8 cellular contexts compared by ENCODE assay signal in genomic region chr1:29181413-29182225, GRCh38. TPM values are rescaled to one million over a fixed set of nuclear protein-coding genes. Genes with fewer than 3 reads are reported as not detected.
DNase-seq lines count a peak whose midpoint lies in the region; ATAC-seq and TF ChIP-seq lines count a peak whose summit lies in the region.

SRSF4 (minus strand) TSS chr1:29181900; CDS start chr1:29181752, 148 bp downstream.

- no peaks in the 10 kb centered on the region for H3K27me3 Mint-ChIP-seq in T-helper 2 cell treated with Interferon-gamma antibody and Interleukin-4, amounts not matched to agents 5 μg/mL and 100 μg/mL, for 36 hours (ENCODE audit: low read depth)

- ATAC-seq in GM18505 (IDR thresholded peaks at IDR 0.05; ENCODE audit: unreplicated experiment), result peak; percentile 88
- ATAC-seq in HG02973 (IDR thresholded peaks at IDR 0.05; ENCODE audit: unreplicated experiment), result peak; percentile 86

- TF ChIP-seq CTCF in ascending aorta (IDR thresholded peaks at IDR 0.05), result peak; percentile 73 to 79 (median 75)
- peak; percentile 65 to 79 for TF ChIP-seq CTCF in right atrium auricular region (IDR thresholded peaks at IDR 0.05)
- peak; percentile 62 to 87 (median 75) for TF ChIP-seq CTCF in uterus (IDR thresholded peaks at IDR 0.05)

- H3K36me3 Mint-ChIP-seq in T-helper 2 cell treated with Interferon-gamma antibody and Interleukin-4, amounts not matched to agents 5 μg/mL and 100 μg/mL, for 36 hours (ENCODE audit: low read depth), result peaks cover 29% of the 10 kb centered on the region

- H3K4me1 ChIP-seq in ascending aorta, result peaks cover 18 to 30% of the 10 kb centered on the region in 2 donors
- H3K4me1 ChIP-seq in right atrium auricular region, result peaks cover 0 to 49% of the 10 kb centered on the region in 2 donors
- peaks cover 16 to 17% of the 10 kb centered on the region in 2 donors for H3K4me1 ChIP-seq in uterus

- peak within 1 kb of the TSS; percentile 98 for H3K4me3 Mint-ChIP-seq in T-helper 2 cell treated with Interferon-gamma antibody and Interleukin-4, amounts not matched to agents 5 μg/mL and 100 μg/mL, for 36 hours

- H3K27me3 ChIP-seq in ascending aorta (no peaks in the 10 kb centered on the region), right atrium auricular region (no peaks in the 10 kb centered on the region), uterus (no peaks in the 10 kb centered on the region)

- H3K27ac ChIP-seq in ascending aorta, result peak within 1 kb of the TSS; percentile 100
- peak within 1 kb of the TSS; percentile 99 for H3K27ac ChIP-seq in right atrium auricular region
- H3K27ac ChIP-seq in uterus, result peak within 1 kb of the TSS; percentile 100

- intact Hi-C loops in ascending aorta (cut with DNase I), result loop anchor here (1.0 to 5.0 kb wide), 6 partner anchors 21 to 674 kb away; partner anchors contain the start of genes RCC1, TAF12 and YTHDF2
- intact Hi-C loops in uterus (cut with DNase I; ENCODE audit: low total_unique reads), result loop anchor here (10.0 kb wide), 1 partner anchor 57 kb away; the partner anchor contains the start of gene TMEM200B

- DNase-seq in NCI-H1930 (lab: John Stamatoyannopoulos, UW) (peak; percentile 96 to 98), ascending aorta (ENCODE audit: low spot score in 2 of 2) (peak; percentile 92 to 99), right atrium auricular region (ENCODE audit: low spot score) (peak; percentile 98), pulmonary artery endothelial cell (ENCODE audit: low read depth, low spot score) (peak; percentile 95), uterus (peak; percentile 99 to 100)
- peak; percentile 99 for DNase-seq in T-helper 2 cell treated with Interferon-gamma antibody and Interleukin-4, amounts not matched to agents 5 μg/mL and 100 μg/mL, for 36 hours (ENCODE audit: low spot score)

- no peaks in the 10 kb centered on the region for H3K9me3 ChIP-seq in ascending aorta
- no peaks in the 10 kb centered on the region for H3K9me3 ChIP-seq in right atrium auricular region
- H3K9me3 ChIP-seq in uterus, result no peaks in the 10 kb centered on the region

- peaks cover 43% of the 10 kb centered on the region for H3K4me1 Mint-ChIP-seq in T-helper 2 cell treated with Interferon-gamma antibody and Interleukin-4, amounts not matched to agents 5 μg/mL and 100 μg/mL, for 36 hours (ENCODE audit: low read depth)

- TF ChIP-seq POLR2A in GM18505 (IDR thresholded peaks at IDR 0.05; ENCODE audit: borderline replicate concordance, extremely low read depth, insufficient read depth, insufficient read length) (peak; percentile 84), uterus (IDR thresholded peaks at IDR 0.05) (peak; percentile 70 to 98)

- H3K4me3 ChIP-seq in ascending aorta (peak within 1 kb of the TSS; percentile 95 to 99), right atrium auricular region (peak within 1 kb of the TSS; percentile 90 to 92), uterus (peak within 1 kb of the TSS; percentile 89 to 96)

- H3K9me3 Mint-ChIP-seq in T-helper 2 cell treated with Interferon-gamma antibody and Interleukin-4, amounts not matched to agents 5 μg/mL and 100 μg/mL, for 36 hours, result no peaks in the 10 kb centered on the region

- peaks cover 0 to 8% of the 10 kb centered on the region in 2 donors for H3K36me3 ChIP-seq in ascending aorta
- no peaks in the 10 kb centered on the region for H3K36me3 ChIP-seq in right atrium auricular region
- no peaks in the 10 kb centered on the region for H3K36me3 ChIP-seq in uterus

- H3K27ac Mint-ChIP-seq in T-helper 2 cell treated with Interferon-gamma antibody and Interleukin-4, amounts not matched to agents 5 μg/mL and 100 μg/mL, for 36 hours, result peak within 1 kb of the TSS; percentile 97

RNA-seq across cellular contexts. Expression of gene SRSF4, which starts in this region (rescaled TPM):
- 49.1 TPM for total RNA-seq in ascending aorta
- total RNA-seq in right atrium auricular region, result 10 to 100 TPM; 44.2 to 48.1 TPM
- total RNA-seq in pulmonary artery endothelial cell, result 37.8 and 70.1 TPM in 2 replicates
- total RNA-seq in uterus, result 100 to 1,000 TPM in 1 of 4 donors, 10 to 100 TPM in 3; 60.0 to 129 (median 69.0) TPM

Comparison
In these comparisons a context has a peak if more than half of its experiments do, and no peak if none do; other contexts are left out.
1. Peak in every context shown above with its lines: DNase-seq, ATAC-seq, H3K4me3 ChIP-seq and H3K27ac ChIP-seq.